In genomic region chr5:126988021-126988569, GRCh38 we compare ENCODE assay signal across 9 cellular contexts. TPM values are rescaled to one million over a fixed set of nuclear protein-coding genes. Genes with fewer than 3 reads are reported as not detected.
DNase-seq lines count a peak whose midpoint lies in the region; ATAC-seq and TF ChIP-seq lines count a peak whose summit lies in the region.
"Had no signal": no experiment of that assay in that cellular context is flagged by ENCODE, and none has a peak within 500 bp of the region (broad histone marks: within the 10 kb centered on the region; RNA-seq: fewer than 3 reads in every experiment).

No MANE protein-coding gene starts in this region.

- peaks cover 38% of the 10 kb centered on the region for H3K4me1 Mint-ChIP-seq in activated CD4-positive, alpha-beta T cell treated with anti-CD3 and anti-CD28 coated beads for 36 hours
- peaks cover 41% of the 10 kb centered on the region for H3K4me1 Mint-ChIP-seq in activated CD8-positive, alpha-beta T cell treated with anti-CD3 and anti-CD28 coated beads for 36 hours (ENCODE audit: low read depth)

- H3K27ac Mint-ChIP-seq in activated CD4-positive, alpha-beta T cell treated with anti-CD3 and anti-CD28 coated beads for 36 hours = peak overlapping the region; percentile 92
- peak overlapping the region; percentile 92 for H3K27ac Mint-ChIP-seq in activated CD8-positive, alpha-beta T cell treated with anti-CD3 and anti-CD28 coated beads for 36 hours

- peak; percentile 56 for DNase-seq in activated CD4-positive, alpha-beta T cell treated with anti-CD3 and anti-CD28 coated beads for 36 hours
- DNase-seq in activated CD4-positive, alpha-beta T cell treated with anti-CD3 and anti-CD28 coated beads, Interleukin-2, amount 50 U/mL, for 4 hours = no peak
- DNase-seq in activated CD8-positive, alpha-beta T cell treated with anti-CD3 and anti-CD28 coated beads for 36 hours = peak; percentile 63
- peak in 2 of 3 experiments; percentile 5 to 16 for DNase-seq in stimulated activated CD4-positive, alpha-beta T cell treated with anti-CD3 and anti-CD28 coated beads, TNF-alpha, amount 100 ng/mL, for 24 hours (ENCODE audit: low read depth in 3 of 3)
- DNase-seq in AG08396 (ENCODE audit: low spot score) = no peak
- no peak for DNase-seq in NCI-H2227 treated with DMSO at 0.1 percent for 48 hours (lab: John Stamatoyannopoulos, UW)
- no peak for DNase-seq in omental fat pad (ENCODE audit: low spot score)

- POLR2A ChIA-PET in activated CD4-positive, alpha-beta T cell treated with anti-CD3 and anti-CD28 coated beads for 36 hours (lab: Charles Lee) = no interaction called here
- POLR2A ChIA-PET in activated CD8-positive, alpha-beta T cell treated with anti-CD3 and anti-CD28 coated beads for 36 hours (lab: Charles Lee) = no interaction called here

- no peaks in the 10 kb centered on the region for H3K27me3 Mint-ChIP-seq in activated CD4-positive, alpha-beta T cell treated with anti-CD3 and anti-CD28 coated beads for 36 hours
- no peaks in the 10 kb centered on the region for H3K27me3 Mint-ChIP-seq in activated CD8-positive, alpha-beta T cell treated with anti-CD3 and anti-CD28 coated beads for 36 hours

- ATAC-seq in activated CD4-positive, alpha-beta T cell treated with anti-CD3 and anti-CD28 coated beads for 36 hours = peak; percentile 95
- peak; percentile 81 for ATAC-seq in HG03060 (IDR thresholded peaks at IDR 0.05; ENCODE audit: low read depth, unreplicated experiment)
- peak; percentile 94 for ATAC-seq in activated CD8-positive, alpha-beta T cell treated with anti-CD3 and anti-CD28 coated beads for 36 hours
- no peak for ATAC-seq in omental fat pad (ENCODE audit: low FRiP score)
- ATAC-seq: A549 had no signal

- no peak for TF ChIP-seq CTCF in activated CD8-positive, alpha-beta T cell treated with anti-CD3 and anti-CD28 coated beads for 36 hours (IDR thresholded peaks at IDR 0.05)
- no peak for TF ChIP-seq CTCF in omental fat pad (IDR thresholded peaks at IDR 0.05)

- no peaks in the 10 kb centered on the region for H3K36me3 Mint-ChIP-seq in activated CD4-positive, alpha-beta T cell treated with anti-CD3 and anti-CD28 coated beads for 36 hours (ENCODE audit: low read depth)
- H3K36me3 Mint-ChIP-seq in activated CD8-positive, alpha-beta T cell treated with anti-CD3 and anti-CD28 coated beads for 36 hours (ENCODE audit: low read depth) = no peaks in the 10 kb centered on the region

- CTCF ChIA-PET in activated CD4-positive, alpha-beta T cell treated with anti-CD3 and anti-CD28 coated beads for 36 hours (lab: Charles Lee) = no interaction called here
- CTCF ChIA-PET in activated CD8-positive, alpha-beta T cell treated with anti-CD3 and anti-CD28 coated beads for 36 hours (lab: Charles Lee) = no interaction called here

- intact Hi-C loops in activated CD4-positive, alpha-beta T cell treated with anti-CD3 and anti-CD28 coated beads for 36 hours (cut with DNase I, micrococcal nuclease) = loop anchor here (1.0 to 5.0 kb wide), 7 partner anchors 16 to 541 kb away; partner anchors contain the start of genes MARCHF3 (in 2 of the 2) and C5orf63 (in 1 of the 2)
- intact Hi-C loops in activated CD8-positive, alpha-beta T cell treated with anti-CD3 and anti-CD28 coated beads for 36 hours (cut with micrococcal nuclease) = no loop called here

- no peaks in the 10 kb centered on the region for H3K9me3 Mint-ChIP-seq in activated CD4-positive, alpha-beta T cell treated with anti-CD3 and anti-CD28 coated beads for 36 hours (ENCODE audit: low read depth)
- H3K9me3 Mint-ChIP-seq in activated CD8-positive, alpha-beta T cell treated with anti-CD3 and anti-CD28 coated beads for 36 hours = peaks cover 6% of the 10 kb centered on the region

- H3K4me3 Mint-ChIP-seq in activated CD4-positive, alpha-beta T cell treated with anti-CD3 and anti-CD28 coated beads for 36 hours = peak overlapping the region; percentile 37
- peak overlapping the region; percentile 37 for H3K4me3 Mint-ChIP-seq in activated CD8-positive, alpha-beta T cell treated with anti-CD3 and anti-CD28 coated beads for 36 hours

RNA-seq across cellular contexts. Expression of gene MARCHF3, which starts 42.3 kb away (rescaled TPM):
- total RNA-seq in activated CD4-positive, alpha-beta T cell treated with anti-CD3 and anti-CD28 coated beads for 36 hours = 1 to 10 TPM; 3.6 to 4.2 TPM
- 1 to 10 TPM; 6.1 TPM for total RNA-seq in activated CD8-positive, alpha-beta T cell treated with anti-CD3 and anti-CD28 coated beads for 36 hours
- total RNA-seq in omental fat pad = 10 to 100 TPM in 2 of 4 donors, 1 to 10 TPM in 2; 7.4 to 72.7 (median 16.2) TPM

Comparison
In these comparisons a context has a peak if more than half of its experiments do, and no peak if none do; other contexts are left out.
1. DNase-seq: peak in activated CD4-positive, alpha-beta T cell treated with anti-CD3 and anti-CD28 coated beads for 36 hours (single experiment), activated CD8-positive, alpha-beta T cell treated with anti-CD3 and anti-CD28 coated beads for 36 hours (single experiment) and stimulated activated CD4-positive, alpha-beta T cell treated with anti-CD3 and anti-CD28 coated beads, TNF-alpha, amount 100 ng/mL, for 24 hours (2 of 3); none in activated CD4-positive, alpha-beta T cell treated with anti-CD3 and anti-CD28 coated beads, Interleukin-2, amount 50 U/mL, for 4 hours (0 of 2), AG08396 (single experiment), NCI-H2227 treated with DMSO at 0.1 percent for 48 hours (single experiment) and omental fat pad (single experiment).